In the genomic region with DNA sequence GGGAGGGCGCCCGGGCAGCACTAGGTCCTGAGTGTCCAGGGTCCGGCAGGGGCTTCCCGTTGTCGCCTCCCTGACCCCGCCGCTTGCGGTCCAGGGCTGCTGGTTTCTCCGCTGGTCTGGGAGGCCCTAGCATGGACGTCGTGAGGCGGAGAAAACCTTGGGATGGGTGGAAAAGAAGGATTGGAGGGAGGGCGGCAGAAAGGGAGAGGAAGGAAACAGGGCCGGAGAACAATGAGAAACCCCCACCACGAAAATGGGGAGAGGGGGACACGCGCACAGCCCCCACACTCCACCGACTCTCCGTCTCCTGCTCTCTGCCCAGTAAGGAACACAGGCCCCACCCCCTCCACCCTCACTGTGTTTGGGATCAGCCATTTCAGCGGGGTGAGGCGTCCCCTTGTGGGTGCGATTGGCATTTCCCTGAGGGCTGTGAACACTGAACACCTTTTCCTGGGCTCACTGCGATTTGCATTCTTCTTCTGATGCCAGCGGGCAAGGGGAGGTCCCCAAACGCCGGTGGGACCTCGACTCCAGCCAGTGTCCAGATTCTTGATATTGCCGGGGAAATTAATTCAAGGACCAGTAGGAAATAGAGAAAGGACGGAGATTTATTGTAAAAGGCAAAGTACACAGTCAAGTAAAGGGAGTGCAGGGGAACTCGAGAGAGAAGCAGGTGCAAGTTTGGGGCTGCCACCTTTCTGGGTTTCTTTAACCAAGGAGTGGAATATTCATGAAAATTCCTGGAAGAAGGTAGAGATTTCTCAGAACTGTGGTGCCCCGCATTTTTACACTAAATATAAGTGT, we compare ENCODE assay signal across 8 cellular contexts. TPM values are rescaled to one million over a fixed set of nuclear protein-coding genes. Genes with fewer than 3 reads are reported as not detected.
DNase-seq lines count a peak whose midpoint lies in the region; ATAC-seq and TF ChIP-seq lines count a peak whose summit lies in the region.

No MANE protein-coding gene starts in this region.

- CTCF ChIA-PET in SK-N-SH (lab: Yijun Ruan, JAX), result interaction anchor here (0.6 to 2.4 kb wide), 5 partner anchors 9 to 92 kb away, joined by 3 to 23 read pairs (median 3); no protein-coding TSS in a partner anchor

- H3K27ac ChIP-seq in SK-N-SH (ENCODE audit: low read depth in 2 of 2, low read length in 1 of 2) (no peak overlapping the region), parathyroid adenoma (peak overlapping the region; percentile 22), transverse colon (peak overlapping the region in 3 of 4 donors; percentile 28 to 46 (median 39))

- peaks cover 16% of the 10 kb centered on the region for H3K4me1 Mint-ChIP-seq in activated naive CD4-positive, alpha-beta T cell treated with anti-CD3 and anti-CD28 coated beads, Interleukin-2, amount 50 U/mL, for 24 hours

- in situ Hi-C loops in transverse colon (cut with MboI; ENCODE audit: low pct_ligation_motif_present in 1 of 4, low pct_unique_long_range_greater_than_20kb in 1 of 4, low sequenced_read_pairs in 3 of 4), result loop anchor here in 2 of 4 donors (10.0 kb wide), 2 partner anchors 81 to 201 kb away; no protein-coding TSS in a partner anchor

- peak; percentile 80 for DNase-seq in LoVo (ENCODE audit: low spot score)
- DNase-seq in SK-N-SH, result peak; percentile 80
- peak; percentile 94 for DNase-seq in Right ventricle myocardium superior
- DNase-seq in transverse colon, result peak; percentile 93

- no peaks in the 10 kb centered on the region for H3K36me3 Mint-ChIP-seq in activated naive CD4-positive, alpha-beta T cell treated with anti-CD3 and anti-CD28 coated beads, Interleukin-2, amount 50 U/mL, for 24 hours

- POLR2A ChIA-PET in SK-N-SH (lab: Yijun Ruan, JAX), result no interaction called here

- H3K9ac ChIP-seq in SK-N-SH (no peak overlapping the region), parathyroid adenoma (no peak overlapping the region)

- H3K9me2 ChIP-seq in SK-N-SH, result no peaks in the 10 kb centered on the region

- H3K4me3 ChIP-seq in SK-N-SH (ENCODE audit: low read depth in 2 of 2, low read length in 1 of 2) (peak overlapping the region; percentile 32 to 40), parathyroid adenoma (ENCODE audit: low read depth, low read length) (peak overlapping the region; percentile 35), transverse colon (peak overlapping the region; percentile 28 to 62 (median 45))

- no peaks in the 10 kb centered on the region for H3K9me3 Mint-ChIP-seq in activated naive CD4-positive, alpha-beta T cell treated with anti-CD3 and anti-CD28 coated beads, Interleukin-2, amount 50 U/mL, for 24 hours

- TF ChIP-seq CTCF in GM12874 (IDR thresholded peaks at IDR 0.05; ENCODE audit: insufficient read depth, low read depth, low read length), result peak; percentile 80
- TF ChIP-seq CTCF in SK-N-SH (IDR thresholded peaks at IDR 0.05), result peak; percentile 73
- peak; percentile 96 for TF ChIP-seq CTCF in parathyroid adenoma (IDR thresholded peaks at IDR 0.05)
- TF ChIP-seq CTCF in transverse colon (IDR thresholded peaks at IDR 0.05), result peak; percentile 91 to 99 (median 92)

- WGBS in SK-N-SH (ENCODE audit: low lambda C conversion rate), result 6% methylated on average over 29 of the region's 31 CpGs
- WGBS in transverse colon (ENCODE audit: low coverage in 1 of 2), 2 donors, result 2 to 29% methylated on average over 2 to 31 of the region's 31 CpGs

- H3K36me3 ChIP-seq in SK-N-SH (replicated peaks in 1 of 2; ENCODE audit: control insufficient read depth in 1 of 2, insufficient read depth in 2 of 2, low read length in 1 of 2) (no peaks in the 10 kb centered on the region), parathyroid adenoma (ENCODE audit: control insufficient read depth, insufficient read depth, low read length) (no peaks in the 10 kb centered on the region), transverse colon (no peaks in the 10 kb centered on the region)

- no peak for TF ChIP-seq POLR2A in transverse colon (IDR thresholded peaks at IDR 0.05)

- peaks cover 73% of the 10 kb centered on the region for H3K27me3 Mint-ChIP-seq in activated naive CD4-positive, alpha-beta T cell treated with anti-CD3 and anti-CD28 coated beads, Interleukin-2, amount 50 U/mL, for 24 hours

- H3K4me3 Mint-ChIP-seq in activated naive CD4-positive, alpha-beta T cell treated with anti-CD3 and anti-CD28 coated beads, Interleukin-2, amount 50 U/mL, for 24 hours, result peak overlapping the region; percentile 28

- H3K27me3 ChIP-seq in SK-N-SH (ENCODE audit: insufficient read depth), result no peaks in the 10 kb centered on the region; the same call in 1 of the 2 replicates
- H3K27me3 ChIP-seq in parathyroid adenoma (ENCODE audit: control insufficient read depth, insufficient read depth, low read length), result peaks cover 5% of the 10 kb centered on the region
- H3K27me3 ChIP-seq in transverse colon, result peaks cover 71% of the 10 kb centered on the region

- intact Hi-C loops in Right ventricle myocardium superior (cut with DNase I), result loop anchor here (10.0 kb wide), 2 partner anchors 201 to 371 kb away; no protein-coding TSS in a partner anchor
- intact Hi-C loops in transverse colon (cut with DNase I; ENCODE audit: low total_unique reads), result loop anchor here (2.0 kb wide), 1 partner anchor 91 kb away; no protein-coding TSS in a partner anchor

- H3F3A ChIP-seq in SK-N-SH (replicated peaks; ENCODE audit: insufficient read depth), result no peaks in the 10 kb centered on the region

- 0 out of 2 replicates have a peak overlapping the region, but pooled peaks have one; percentile 46 for H2AFZ ChIP-seq in SK-N-SH (ENCODE audit: low read depth)
- H2AFZ ChIP-seq in parathyroid adenoma, result peak overlapping the region; percentile 87

- H3K27ac Mint-ChIP-seq in activated naive CD4-positive, alpha-beta T cell treated with anti-CD3 and anti-CD28 coated beads, Interleukin-2, amount 50 U/mL, for 24 hours, result no peak overlapping the region

- TF ChIP-seq RAD21 in SK-N-SH (IDR thresholded peaks at IDR 0.05; ENCODE audit: low read length), result peak; percentile 86

- no peaks in the 10 kb centered on the region for H3K9me3 ChIP-seq in SK-N-SH
- no peaks in the 10 kb centered on the region for H3K9me3 ChIP-seq in parathyroid adenoma (ENCODE audit: control insufficient read depth, low read length)
- H3K9me3 ChIP-seq in transverse colon, result no peaks in the 10 kb centered on the region

- H4K20me1 ChIP-seq in SK-N-SH (ENCODE audit: insufficient read depth), result no peaks in the 10 kb centered on the region

- H3K4me2 ChIP-seq in SK-N-SH, result peak overlapping the region; percentile 52
- H3K4me2 ChIP-seq in parathyroid adenoma (ENCODE audit: low read length), result peak overlapping the region; percentile 73

- H3K79me2 ChIP-seq in SK-N-SH (ENCODE audit: insufficient read depth) (no peaks in the 10 kb centered on the region), parathyroid adenoma (no peaks in the 10 kb centered on the region)

- TF ChIP-seq EP300 in SK-N-SH (IDR thresholded peaks at IDR 0.05; ENCODE audit: borderline replicate concordance in 1 of 2, low read depth in 1 of 2, low read length in 1 of 2), result no peak
- TF ChIP-seq EP300 in transverse colon (IDR thresholded peaks at IDR 0.05; ENCODE audit: low read depth), result no peak

- H3K4me1 ChIP-seq in SK-N-SH (ENCODE audit: control insufficient read depth in 1 of 2, insufficient read depth in 2 of 2, low read depth in 1 of 2, low read length in 1 of 2) (peaks cover 0 to 9% of the 10 kb centered on the region in 2 experiments; a peak in 1 of 4 replicates), parathyroid adenoma (peaks cover 4% of the 10 kb centered on the region), transverse colon (peaks cover 10 to 33% (median 21%) of the 10 kb centered on the region in 4 donors)

- peak; percentile 94 for ATAC-seq in Right ventricle myocardium superior (ENCODE audit: poor library complexity)
- ATAC-seq in GM19452 (IDR thresholded peaks at IDR 0.05; ENCODE audit: unreplicated experiment), result no peak

TF ChIP-seq in SK-N-SH, 30 proteins besides CTCF, POLR2A, EP300 and RAD21 (continues in another document):
- TF ChIP-seq GABPA (IDR thresholded peaks at IDR 0.05; ENCODE audit: low read depth) (no peak), MEF2A (IDR thresholded peaks at IDR 0.05; ENCODE audit: borderline replicate concordance, low read depth) (no peak), RCOR1 (IDR thresholded peaks at IDR 0.05; ENCODE audit: low read length) (0 out of 2 replicates have a peak, but pooled peaks have one; percentile 14), YY1 (IDR thresholded peaks at IDR 0.05; ENCODE audit: low read depth) (no peak), SMC3 (IDR thresholded peaks at IDR 0.05; ENCODE audit: low read depth, low read length) (peak; percentile 91), MAX (IDR thresholded peaks at IDR 0.05; ENCODE audit: low read depth) (no peak), NRF1 (IDR thresholded peaks at IDR 0.05; ENCODE audit: low read depth, low read length) (no peak)
- TF ChIP-seq, protein P1, sequence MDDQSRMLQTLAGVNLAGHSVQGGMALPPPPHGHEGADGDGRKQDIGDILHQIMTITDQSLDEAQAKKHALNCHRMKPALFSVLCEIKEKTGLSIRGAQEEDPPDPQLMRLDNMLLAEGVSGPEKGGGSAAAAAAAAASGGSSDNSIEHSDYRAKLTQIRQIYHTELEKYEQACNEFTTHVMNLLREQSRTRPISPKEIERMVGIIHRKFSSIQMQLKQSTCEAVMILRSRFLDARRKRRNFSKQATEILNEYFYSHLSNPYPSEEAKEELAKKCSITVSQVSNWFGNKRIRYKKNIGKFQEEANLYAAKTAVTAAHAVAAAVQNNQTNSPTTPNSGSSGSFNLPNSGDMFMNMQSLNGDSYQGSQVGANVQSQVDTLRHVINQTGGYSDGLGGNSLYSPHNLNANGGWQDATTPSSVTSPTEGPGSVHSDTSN (IDR thresholded peaks at IDR 0.05), result no peak

RNA-seq across cellular contexts. Expression of gene RAET1G, which starts 3.3 kb away (rescaled TPM):
- 1.7 and 2.5 TPM in 2 replicates for polyA plus RNA-seq in SK-N-SH (2012; rRNA removed)
- polyA plus RNA-seq in SK-N-SH (2012; cell fraction: cytosol; rRNA removed), result 1.5 and 2.2 TPM in 2 replicates
- polyA plus RNA-seq in SK-N-SH (2012; cell fraction: nucleus; rRNA removed), result 0.95 and 1.3 TPM in 2 replicates
- not detected for total RNA-seq in Right ventricle myocardium superior
- not detected for total RNA-seq in transverse colon

RNA-seq across cellular contexts. Expression of gene ULBP2, which starts 15.6 kb away (rescaled TPM):
- polyA plus RNA-seq in SK-N-SH (2012; rRNA removed), result 5.0 and 5.3 TPM in 2 replicates
- 3.6 and 3.7 TPM in 2 replicates for polyA plus RNA-seq in SK-N-SH (2012; cell fraction: cytosol; rRNA removed)
- 3.8 and 4.5 TPM in 2 replicates for polyA plus RNA-seq in SK-N-SH (2012; cell fraction: nucleus; rRNA removed)
- total RNA-seq in Right ventricle myocardium superior (0.65 TPM), transverse colon (not detected)

RNA-seq across cellular contexts. Expression of gene RAET1E, which starts 28.3 kb away (rescaled TPM):
- polyA plus RNA-seq in SK-N-SH (2012; rRNA removed), result 0.15 and 0.26 TPM in 2 replicates
- 0.12 and 0.21 TPM in 2 replicates for polyA plus RNA-seq in SK-N-SH (2012; cell fraction: cytosol; rRNA removed)
- polyA plus RNA-seq in SK-N-SH (2012; cell fraction: nucleus; rRNA removed), result 0.11 and 0.22 TPM in 2 replicates
- 0.48 TPM for total RNA-seq in Right ventricle myocardium superior
- not detected for total RNA-seq in transverse colon

RNA-seq across cellular contexts. Expression of gene ULBP1, which starts 37.6 kb away (rescaled TPM):
- polyA plus RNA-seq in SK-N-SH (2012; rRNA removed), result 0.02 TPM in 1 of 2 replicates, not detected in the other
- polyA plus RNA-seq in SK-N-SH (2012; cell fraction: cytosol; rRNA removed), result 0.03 TPM in 2 replicates
- 0.01 and 0.02 TPM in 2 replicates for polyA plus RNA-seq in SK-N-SH (2012; cell fraction: nucleus; rRNA removed)
- total RNA-seq in Right ventricle myocardium superior (0.13 TPM), transverse colon (not detected)

Comparison
In these comparisons a context has a peak if more than half of its experiments do, and no peak if none do; other contexts are left out.
1. H3K27ac ChIP-seq: peak in parathyroid adenoma (single experiment) and transverse colon (3 of 4); none in SK-N-SH (0 of 2).
2. Peak in every context shown above with its lines, with median percentiles within 50 percentile points of each other: CTCF ChIP-seq, DNase-seq and H3K4me3 ChIP-seq.